ENCODE assay signal across 1 cellular context in genomic region chr9:130905125-130905901, GRCh38.
TF ChIP-seq lines count a peak whose summit lies in the region.

No MANE protein-coding gene starts in this region.

TF ChIP-seq in HEK293, 187 proteins besides CTCF, POLR2A, EP300 and RAD21 (continued from another document):
- TF ChIP-seq PRDM4 (tag by site-specific recombination; IDR thresholded peaks at IDR 0.05): no peak
- TF ChIP-seq GLIS2 (tag by site-specific recombination; IDR thresholded peaks at IDR 0.05): no peak
- no peak for TF ChIP-seq ZNF488 (tag by site-specific recombination; IDR thresholded peaks at IDR 0.05)
- TF ChIP-seq, protein P1, sequence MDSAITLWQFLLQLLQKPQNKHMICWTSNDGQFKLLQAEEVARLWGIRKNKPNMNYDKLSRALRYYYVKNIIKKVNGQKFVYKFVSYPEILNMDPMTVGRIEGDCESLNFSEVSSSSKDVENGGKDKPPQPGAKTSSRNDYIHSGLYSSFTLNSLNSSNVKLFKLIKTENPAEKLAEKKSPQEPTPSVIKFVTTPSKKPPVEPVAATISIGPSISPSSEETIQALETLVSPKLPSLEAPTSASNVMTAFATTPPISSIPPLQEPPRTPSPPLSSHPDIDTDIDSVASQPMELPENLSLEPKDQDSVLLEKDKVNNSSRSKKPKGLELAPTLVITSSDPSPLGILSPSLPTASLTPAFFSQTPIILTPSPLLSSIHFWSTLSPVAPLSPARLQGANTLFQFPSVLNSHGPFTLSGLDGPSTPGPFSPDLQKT (IDR thresholded peaks at IDR 0.05; ENCODE audit: borderline replicate concordance, low read depth, low read length): no peak
- no peak for TF ChIP-seq ZIC2 (tag by site-specific recombination; IDR thresholded peaks at IDR 0.05)
TF ChIP-seq in HEK293: peak in this region for 1.
